Comparison of ENCODE assay signal across 13 cellular contexts in genomic region chrX:119648421-119648775, GRCh38. TPM values are rescaled to one million over a fixed set of nuclear protein-coding genes. Genes with fewer than 3 reads are reported as not detected.
A peak's percentile ranks its signal among the peaks of the same experiment; 100 is the strongest.
DNase-seq lines count a peak whose midpoint lies in the region; ATAC-seq, FAIRE-seq and TF ChIP-seq lines count a peak whose summit lies in the region.
"Had no signal": no experiment of that assay in that cellular context is flagged by ENCODE, and none has a peak within 500 bp of the region (broad histone marks: within the 10 kb centered on the region; RNA-seq: fewer than 3 reads in every experiment).

No MANE protein-coding gene starts in this region.

- no peaks in the 10 kb centered on the region for H3K9me1 ChIP-seq in K562 (ENCODE audit: control insufficient read depth, insufficient read depth, low read length)

- H3K27ac ChIP-seq in K562 (ENCODE audit: extremely low read depth, low read depth, low read length), result no peak overlapping the region
- H3K27ac ChIP-seq: breast epithelium, C4-2B, prostate gland had no signal

- no peaks in the 10 kb centered on the region for H3K79me2 ChIP-seq in K562 (ENCODE audit: control insufficient read depth, insufficient read depth, low read length)

- ATAC-seq in GM19395 (IDR thresholded peaks at IDR 0.05; ENCODE audit: unreplicated experiment) (peak; percentile 7), HG03354 (IDR thresholded peaks at IDR 0.05; ENCODE audit: poor library complexity, severe bottlenecking, unreplicated experiment) (peak; percentile 24), K562 (no peak), HG02840 (IDR thresholded peaks at IDR 0.05; ENCODE audit: low FRiP score, unreplicated experiment) (no peak), left lobe of liver (no peak)

- H3K4me1 ChIP-seq in K562 (replicated peaks in 1 of 2; ENCODE audit: control insufficient read depth in 2 of 2, insufficient read depth in 2 of 2, low read length in 2 of 2), result no peaks in the 10 kb centered on the region; a peak in 1 of 5 replicates
- H3K4me1 ChIP-seq: breast epithelium, prostate gland had no signal

- CTCF ChIA-PET in K562 (lab: Yijun Ruan, JAX; ENCODE audit: low intra/inter-chr PET ratio), result no interaction called here

- 35% methylated on average over 6 of the region's 6 CpGs for WGBS in K562 (ENCODE audit: insufficient coverage, low coverage, missing lambda C conversion rate)

- in situ Hi-C loops in K562 (cut with MboI), result no loop called here

- intact Hi-C loops in K562 (cut with micrococcal nuclease), result no loop called here

- no peak overlapping the region for H3K9ac ChIP-seq in K562 (ENCODE audit: insufficient read depth in 1 of 2, low read depth in 2 of 2, low read length in 2 of 2)

- no peak overlapping the region for H2AFZ ChIP-seq in K562 (ENCODE audit: low read depth, low read length)

- H3K27me3 ChIP-seq in K562 (ENCODE audit: control insufficient read depth in 2 of 2, insufficient read depth in 2 of 2, low read length in 2 of 2), result no peaks in the 10 kb centered on the region

- H4K20me1 ChIP-seq in K562 (replicated peaks; ENCODE audit: control insufficient read depth, insufficient read depth, low read length), result no peaks in the 10 kb centered on the region

- POLR2A ChIA-PET in K562 (lab: Yijun Ruan, JAX), result no interaction called here

- DNase-seq in EH (ENCODE audit: low read depth) (peak; percentile 40), K562 (ENCODE audit: extremely low read depth in 1 of 4, low spot score in 3 of 4) (no peak), NCI-H774 (lab: John Stamatoyannopoulos, UW) (no peak), iPS-NIHi7 (ENCODE audit: extremely low spot score) (no peak), left lobe of liver (ENCODE audit: low spot score) (no peak)
- DNase-seq: mesendoderm, NCI-H2171 had no signal

- TF ChIP-seq RAD21 in K562 (CRISPR knock-in tag; conservative IDR thresholded peaks at IDR 0.05 in 1 of 2, IDR thresholded peaks at IDR 0.05 in 1 of 2), result no peak

- H3K9me3 ChIP-seq in K562 (replicated peaks; ENCODE audit: control insufficient read depth, insufficient read depth, low read depth, low read length), result no peaks in the 10 kb centered on the region
- H3K9me3 ChIP-seq: breast epithelium, prostate gland had no signal

- no peak overlapping the region for H3K4me3 ChIP-seq in K562
- H3K4me3 ChIP-seq: breast epithelium, prostate gland had no signal

- TF ChIP-seq EP300 in K562 (IDR thresholded peaks at IDR 0.05; ENCODE audit: low read length), result no peak

- no TSS peak for BruUV-seq in K562 (replicated peaks; lab: Mats Ljungman, UMichigan)

- peaks cover 47% of the 10 kb centered on the region; the same call in 2 of the 3 replicates for H3K36me3 ChIP-seq in K562 (ENCODE audit: control insufficient read depth, insufficient read depth, low read length)
- H3K36me3 ChIP-seq: breast epithelium, prostate gland had no signal

- TF ChIP-seq POLR2A in K562 (conservative IDR thresholded peaks at IDR 0.05), result no peak

- no peak overlapping the region for H3K4me2 ChIP-seq in K562 (ENCODE audit: insufficient read depth, low read length)

- no peak for FAIRE-seq in K562 (lab: Jason Lieb, UNC)

- no peak for TF ChIP-seq CTCF in K562 (IDR thresholded peaks at IDR 0.05 in 2 of 3, conservative IDR thresholded peaks at IDR 0.05 in 1 of 3; ENCODE audit: insufficient read depth in 2 of 3, low read depth in 1 of 3, low read length in 3 of 3)

TF ChIP-seq in K562, 482 proteins besides CTCF, POLR2A, EP300 and RAD21:
- TF ChIP-seq SIN3A (IDR thresholded peaks at IDR 0.05; ENCODE audit: borderline replicate concordance in 2 of 2, control insufficient read depth in 1 of 2, low read depth in 2 of 2, low read length in 2 of 2) (no peak), MAFK (IDR thresholded peaks at IDR 0.05; ENCODE audit: low read length) (no peak), ELK1 (CRISPR knock-in tag; IDR thresholded peaks at IDR 0.05) (no peak), CBX1 (IDR thresholded peaks at IDR 0.05; ENCODE audit: low read depth) (no peak), CBFA2T3 (IDR thresholded peaks at IDR 0.05) (peak; percentile 60), CREB1 (IDR thresholded peaks at IDR 0.05) (no peak), CREB1 (CRISPR knock-in tag; IDR thresholded peaks at IDR 0.05) (no peak), ZNF778 (CRISPR knock-in tag; IDR thresholded peaks at IDR 0.05) (no peak), ARID2 (IDR thresholded peaks at IDR 0.05) (no peak), ZNF124 (CRISPR knock-in tag; IDR thresholded peaks at IDR 0.05) (no peak), ZNF589 (CRISPR knock-in tag; IDR thresholded peaks at IDR 0.05; ENCODE audit: low read depth) (no peak), ZNF384 (IDR thresholded peaks at IDR 0.05; ENCODE audit: low read depth, low read length) (no peak), TAL1 (IDR thresholded peaks at IDR 0.05) (peak; percentile 15; the same call in 1 of the 2 replicates), PHF8 (IDR thresholded peaks at IDR 0.05; ENCODE audit: borderline replicate concordance, low read length) (no peak), CBFA2T2 (conservative IDR thresholded peaks at IDR 0.05) (peak; percentile 30; the same call in 1 of the 2 replicates), U2AF1 (optimal IDR thresholded peaks at IDR 0.05; ENCODE audit: low read depth, low read length) (no peak), PHTF2 (CRISPR knock-in tag; IDR thresholded peaks at IDR 0.05) (no peak), ZNF347 (CRISPR knock-in tag; IDR thresholded peaks at IDR 0.05; ENCODE audit: low read depth) (no peak)

RNA-seq across cellular contexts. Expression of gene NKRF, which starts 42.2 kb away (rescaled TPM):
- total RNA-seq in K562 (2011; cell fraction: chromatin; rRNA removed; ENCODE audit: low replicate concordance), result 16.6 and 45.9 TPM in 2 replicates
- 12.7 and 13.9 TPM in 2 replicates for total RNA-seq in K562 (2011; cell fraction: nucleolus; rRNA removed)
- 21.9 and 27.9 TPM in 2 replicates for total RNA-seq in K562 (2011; cell fraction: nucleoplasm; rRNA removed)
- total RNA-seq in K562 (2014; rRNA removed) (11.7 and 12.8 TPM in 2 replicates), K562 (2014; rRNA removed; fragmentation: Illumina TruSeq; extraction: Trizol) (27.2 and 30.1 TPM in 2 replicates), K562 (2015; rRNA removed; fragmentation: Illumina TruSeq; extraction: Trizol) (20.1 and 20.7 TPM in 2 replicates), K562 (2021) (30.0 and 31.9 TPM in 2 replicates), left lobe of liver (4.2 TPM)
- polyA plus RNA-seq in K562 (2011; rRNA removed) (16.0 and 19.0 TPM in 2 replicates), K562 (2014; fragmentation: Illumina TruSeq; extraction: Trizol) (28.7 and 31.9 TPM in 2 replicates), K562 (2014; fragmentation: Nextera tagmentation; extraction: Ambion mirVana) (10 to 100 TPM in 1 of 2 experiments, 1 to 10 TPM in 1; 8.9 to 10.8 TPM), K562 (2014; rRNA removed) (13.3 and 16.8 TPM in 2 replicates)
- 8.5 and 8.7 TPM in 2 replicates for polyA plus RNA-seq in K562 (2011; cell fraction: cytosol; rRNA removed)
- polyA plus RNA-seq in K562 (2011; cell fraction: nucleus; rRNA removed), result 9.6 and 12.1 TPM in 2 replicates
- 14.2 and 21.3 TPM in 2 replicates for polyA plus RNA-seq in K562 (2012)
- polyA minus RNA-seq in K562 (2011; rRNA and poly(A)+ RNA removed), result 28.3 and 31.4 TPM in 2 replicates
- polyA minus RNA-seq in K562 (2011; cell fraction: cytosol; rRNA and poly(A)+ RNA removed), result 14.7 and 20.0 TPM in 2 replicates
- polyA minus RNA-seq in K562 (2011; cell fraction: nucleus; rRNA and poly(A)+ RNA removed), result 7.0 and 10.9 TPM in 2 replicates

RNA-seq across cellular contexts. Expression of gene SEPTIN6, which starts 44.6 kb away (rescaled TPM):
- 62.2 and 67.3 TPM in 2 replicates for total RNA-seq in K562 (2011; cell fraction: chromatin; rRNA removed; ENCODE audit: low replicate concordance)
- 20.0 and 24.9 TPM in 2 replicates for total RNA-seq in K562 (2011; cell fraction: nucleolus; rRNA removed)
- total RNA-seq in K562 (2011; cell fraction: nucleoplasm; rRNA removed), result 38.7 and 66.8 TPM in 2 replicates
- total RNA-seq in K562 (2014; rRNA removed) (33.7 and 39.9 TPM in 2 replicates), K562 (2014; rRNA removed; fragmentation: Illumina TruSeq; extraction: Trizol) (36.2 and 37.8 TPM in 2 replicates), K562 (2015; rRNA removed; fragmentation: Illumina TruSeq; extraction: Trizol) (37.8 and 41.1 TPM in 2 replicates), K562 (2021) (37.7 and 37.8 TPM in 2 replicates), left lobe of liver (13.7 TPM)
- polyA plus RNA-seq in K562 (2011; rRNA removed) (54.6 and 85.4 TPM in 2 replicates), K562 (2014; fragmentation: Illumina TruSeq; extraction: Trizol) (51.8 and 67.0 TPM in 2 replicates), K562 (2014; fragmentation: Nextera tagmentation; extraction: Ambion mirVana) (10 to 100 TPM in 1 of 2 experiments, 1 to 10 TPM in 1; 8.4 to 12.2 TPM), K562 (2014; rRNA removed) (29.0 and 35.3 TPM in 2 replicates)
- polyA plus RNA-seq in K562 (2011; cell fraction: cytosol; rRNA removed), result 57.5 and 94.0 TPM in 2 replicates
- polyA plus RNA-seq in K562 (2011; cell fraction: nucleus; rRNA removed), result 46.0 and 56.9 TPM in 2 replicates
- polyA plus RNA-seq in K562 (2012), result 31.8 and 66.7 TPM in 2 replicates
- 114 and 136 TPM in 2 replicates for polyA minus RNA-seq in K562 (2011; rRNA and poly(A)+ RNA removed)
- 53.4 and 56.8 TPM in 2 replicates for polyA minus RNA-seq in K562 (2011; cell fraction: cytosol; rRNA and poly(A)+ RNA removed)
- 12.5 and 39.9 TPM in 2 replicates for polyA minus RNA-seq in K562 (2011; cell fraction: nucleus; rRNA and poly(A)+ RNA removed)

Comparison
In these comparisons a context has a peak if more than half of its experiments do, and no peak if none do; other contexts are left out.
1. ATAC-seq: peak in GM19395 (single experiment) and HG03354 (single experiment); none in K562 (single experiment), HG02840 (single experiment) and left lobe of liver (single experiment).